Comparison of ENCODE assay signal across 26 cellular contexts in the genomic region with DNA sequence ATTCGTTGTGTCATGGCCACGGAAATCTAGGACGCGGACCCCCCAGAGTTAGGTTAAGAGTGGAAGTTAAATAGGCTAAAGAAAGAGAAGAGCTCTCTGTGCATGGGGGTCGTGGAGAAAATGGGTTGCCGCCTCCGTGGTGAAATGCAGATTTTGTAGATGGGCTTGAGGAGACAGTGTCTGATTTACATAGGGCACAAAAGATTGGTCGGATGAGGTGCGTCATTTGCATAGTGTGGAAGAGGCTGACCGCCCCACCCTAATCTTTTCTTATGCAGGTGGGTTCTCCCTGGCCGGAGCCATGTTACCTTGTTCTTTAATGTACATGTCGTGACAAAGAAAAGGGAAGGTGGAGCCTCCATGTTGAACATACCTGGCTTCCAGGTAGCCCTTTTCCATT. TPM values are rescaled to one million over a fixed set of nuclear protein-coding genes. Genes with fewer than 3 reads are reported as not detected.
"Had no signal": no experiment of that assay in that cellular context is flagged by ENCODE, and none has a peak within 500 bp of the region (broad histone marks: within the 10 kb centered on the region; RNA-seq: fewer than 3 reads in every experiment).

No MANE protein-coding gene starts in this region.

- H3K4me1 ChIP-seq: pancreas, prostate gland, vagina had no signal

- H3K27ac ChIP-seq: esophagus squamous epithelium, pancreas, prostate gland, upper lobe of left lung, vagina had no signal

- H3K9me3 ChIP-seq: esophagus squamous epithelium, pancreas, prostate gland, upper lobe of left lung, vagina had no signal

- FAIRE-seq: bronchial epithelial cell, pancreas had no signal

- H3K4me3 ChIP-seq: esophagus squamous epithelium, pancreas, prostate gland, skin epidermis, upper lobe of left lung, vagina had no signal

- ATAC-seq: activated T-cell treated with anti-CD3 and anti-CD28 coated beads, Interleukin-2, amount 50 U/mL, for 72 hours; naive thymus-derived CD8-positive, alpha-beta T cell; pancreas; sciatic nerve; stimulated activated naive CD8-positive, alpha-beta T cell treated with anti-CD3 and anti-CD28 coated beads, Interleukin-15, amount 100 ng/mL, for 72 hours had no signal

- DNase-seq: activated CD4-positive, alpha-beta T cell treated with anti-CD3 and anti-CD28 coated beads for 4 hours; activated CD4-positive, alpha-beta T cell treated with anti-CD3 and anti-CD28 coated beads, Interleukin-2, amount 50 U/mL, for 4 hours; activated naive CD4-positive, alpha-beta T cell treated with Interleukin-2 at 50 U/mL for 16 hours; activated T-cell treated with anti-CD3 and anti-CD28 coated beads for 4 hours; activated T-cell treated with anti-CD3 and anti-CD28 coated beads, Interleukin-2, amount 50 U/mL, for 72 hours; anterior cingulate cortex; esophagus squamous epithelium; foreskin melanocyte; immature natural killer cell; naive thymus-derived CD8-positive, alpha-beta T cell; nucleus accumbens; pancreas; retina; stimulated activated CD4-positive, alpha-beta T cell treated with anti-CD3 and anti-CD28 coated beads, Interleukin-12 subunit alpha, Interleukin-12 subunit beta, amount 100 ng/mL, for 4 hours; stimulated activated CD4-positive, alpha-beta T cell treated with anti-CD3 and anti-CD28 coated beads, Interleukin-4, amount 100 ng/mL, for 1 hour; stimulated activated naive CD8-positive, alpha-beta T cell treated with anti-CD3 and anti-CD28 coated beads, Interleukin-15, amount 100 ng/mL, for 72 hours; substantia nigra; T-helper 1 cell; upper lobe of left lung had no signal

- H3K36me3 ChIP-seq: esophagus squamous epithelium, pancreas, prostate gland, upper lobe of left lung, vagina had no signal

- H3K27me3 ChIP-seq: esophagus squamous epithelium, pancreas, upper lobe of left lung, vagina had no signal

RNA-seq across cellular contexts. Expression of gene SLC5A9, which starts 14.3 kb away (rescaled TPM):
- total RNA-seq: activated T-cell treated with anti-CD3 and anti-CD28 coated beads, Interleukin-2, amount 50 U/mL, for 72 hours; bronchial epithelial cell; kidney epithelial cell; naive thymus-derived CD8-positive, alpha-beta T cell; neural crest cell; prostate gland had no signal
- polyA plus RNA-seq: immature natural killer cell; naive thymus-derived CD8-positive, alpha-beta T cell had no signal
